In the genomic region with DNA sequence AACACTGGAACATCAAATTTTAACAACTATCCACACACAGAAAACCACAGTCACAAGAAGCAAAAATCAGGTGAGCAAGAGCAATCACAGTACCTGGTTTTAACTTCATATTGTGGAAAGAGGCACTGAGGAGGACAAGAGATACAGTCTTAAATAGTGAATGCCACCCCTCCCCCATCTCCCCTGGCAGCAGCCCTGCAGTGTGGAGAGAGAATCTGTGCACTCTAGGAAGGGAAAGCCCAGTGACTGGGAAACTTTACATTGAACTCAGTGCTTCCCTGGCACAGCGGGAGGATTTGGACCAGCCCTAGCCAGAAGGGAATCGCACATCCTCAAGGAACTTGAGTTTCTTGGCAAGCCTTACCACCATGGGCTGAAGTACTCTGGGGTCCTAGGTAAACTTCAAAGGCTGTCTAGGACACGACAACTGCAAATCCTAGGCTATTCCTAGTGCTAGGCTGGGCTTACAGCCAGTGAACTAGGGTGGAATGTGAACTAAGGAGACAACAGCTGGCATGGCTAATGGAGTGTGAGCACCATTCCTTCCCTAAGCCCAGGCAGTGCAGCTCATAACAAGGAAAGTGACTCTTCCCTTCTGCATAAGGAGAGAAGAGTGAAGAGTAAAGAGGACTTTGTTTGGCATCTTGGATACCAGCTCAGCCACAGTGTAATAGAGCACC, we compare ENCODE assay signal across 26 cellular contexts.
A peak's percentile ranks its signal among the peaks of the same experiment; 100 is the strongest.
DNase-seq lines count a peak whose midpoint lies in the region; ATAC-seq, FAIRE-seq and TF ChIP-seq lines count a peak whose summit lies in the region.
"Had no signal": no experiment of that assay in that cellular context is flagged by ENCODE, and none has a peak within 500 bp of the region (broad histone marks: within the 10 kb centered on the region; RNA-seq: fewer than 3 reads in every experiment).

No MANE protein-coding gene starts in this region.

- ATAC-seq in GM21390 (IDR thresholded peaks at IDR 0.05; ENCODE audit: unreplicated experiment) (no peak), HG03095 (IDR thresholded peaks at IDR 0.05; ENCODE audit: unreplicated experiment) (no peak), GM18867 (IDR thresholded peaks at IDR 0.05; ENCODE audit: unreplicated experiment) (no peak)
- ATAC-seq: CD8-positive, alpha-beta T cell; T-helper 17 cell had no signal

- no peak overlapping the region for H3K4me3 Mint-ChIP-seq in nephron
- H3K4me3 Mint-ChIP-seq: activated naive CD4-positive, alpha-beta T cell treated with anti-CD3 and anti-CD28 coated beads, Interleukin-2, amount 10 ng/mL, durations not matched to agents 7 days and 5 days; brain; CD8-positive, alpha-beta T cell; T-helper 17 cell; type B pancreatic cell had no signal

- TF ChIP-seq EP300 in H1 (IDR thresholded peaks at IDR 0.05; ENCODE audit: borderline replicate concordance in 1 of 2, low read depth in 2 of 2, low read length in 2 of 2) = no peak

- H3K9ac ChIP-seq in H1 (replicated peaks in 1 of 4; ENCODE audit: extremely low read depth in 1 of 4, low read depth in 3 of 4, low read length in 3 of 4) = no peak overlapping the region

- H3K4me3 ChIP-seq in AG10803 (ENCODE audit: low read length) (no peak overlapping the region), H1 (ENCODE audit: extremely low read depth in 1 of 4, insufficient read depth in 2 of 4, low read depth in 3 of 4, low read length in 4 of 4) (no peak overlapping the region)
- H3K4me3 ChIP-seq: esophagus squamous epithelium, heart right ventricle had no signal

- no peak overlapping the region for H3K27ac ChIP-seq in H1 (ENCODE audit: low read depth, low read length)
- H3K27ac ChIP-seq: esophagus squamous epithelium, heart right ventricle, WERI-Rb-1 had no signal

- peaks cover 6% of the 10 kb centered on the region for H3K9me3 Mint-ChIP-seq in nephron
- H3K9me3 Mint-ChIP-seq: activated naive CD4-positive, alpha-beta T cell treated with anti-CD3 and anti-CD28 coated beads, Interleukin-2, amount 10 ng/mL, durations not matched to agents 7 days and 5 days had no signal

- no peaks in the 10 kb centered on the region for H3K23me2 ChIP-seq in H1 (ENCODE audit: low read depth, low read length)

- no peaks in the 10 kb centered on the region for H3K36me3 ChIP-seq in H1 (ENCODE audit: control insufficient read depth in 2 of 4, insufficient read depth in 4 of 4, low read length in 3 of 4)
- H3K36me3 ChIP-seq: esophagus squamous epithelium, heart right ventricle, WERI-Rb-1 had no signal

- H3K79me1 ChIP-seq in H1 (ENCODE audit: low read depth, low read length) = no peaks in the 10 kb centered on the region

- H2BK15ac ChIP-seq in H1 (ENCODE audit: low read length) = no peak overlapping the region

- TF ChIP-seq POLR2A in H1 (IDR thresholded peaks at IDR 0.05; ENCODE audit: control extremely low read depth in 1 of 2, low read depth in 2 of 2, low read length in 2 of 2) = no peak

- peak; percentile 55 for DNase-seq in AG10803 (ENCODE audit: low read depth)
- peak; percentile 48 for DNase-seq in NCI-H226
- no peak for DNase-seq in H1 (ENCODE audit: low read depth in 1 of 2, low spot score in 2 of 2)
- DNase-seq in NCI-H1930 (lab: John Stamatoyannopoulos, UW) = no peak
- DNase-seq: ACHN; activated CD4-positive, alpha-beta T cell treated with anti-CD3 and anti-CD28 coated beads, Interleukin-2, amount 50 U/mL, for 48 hours; activated naive CD4-positive, alpha-beta T cell treated with anti-CD3 and anti-CD28 coated beads, Interleukin-2, amount 10 ng/mL, durations not matched to agents 7 days and 5 days; activated T-cell treated with anti-CD3 and anti-CD28 coated beads for 4 hours; CD8-positive, alpha-beta T cell; esophagus squamous epithelium; GOT3; heart right ventricle; islet precursor cell; mammary epithelial cell; MV-4-11; NCI-H2029 treated with DMSO at 0.1 percent for 48 hours; SIG-M5; stimulated activated naive CD4-positive, alpha-beta T cell; T-helper 17 cell; WERI-Rb-1 had no signal

- H3K27me3 ChIP-seq in H1 (replicated peaks in 1 of 4; ENCODE audit: control insufficient read depth in 3 of 4, extremely low read depth in 1 of 4, insufficient read depth in 3 of 4, low read length in 3 of 4) = no peaks in the 10 kb centered on the region
- H3K27me3 ChIP-seq: esophagus squamous epithelium, heart right ventricle had no signal

- no peaks in the 10 kb centered on the region for H4K20me1 ChIP-seq in H1 (replicated peaks in 1 of 2; ENCODE audit: control insufficient read depth in 1 of 2, insufficient read depth in 2 of 2, low read length in 2 of 2)

- H3K14ac ChIP-seq in H1 (ENCODE audit: insufficient read length) = no peak overlapping the region

- H2BK12ac ChIP-seq in H1 (ENCODE audit: low read depth, low read length) = peak overlapping the region; percentile 31

- no peak overlapping the region for H3K18ac ChIP-seq in H1 (ENCODE audit: extremely low read depth, low read length)

- CTCF ChIA-PET in H1 (lab: Charles Lee; ENCODE audit: partially characterized antibody) = interaction anchor here (0.8 kb wide), 1 partner anchor 951 kb away, joined by 3 read pairs; no protein-coding TSS in a partner anchor

- TF ChIP-seq CTCF in AG10803 (conservative IDR thresholded peaks at IDR 0.05; ENCODE audit: low read length) = no peak
- TF ChIP-seq CTCF in H1 (IDR thresholded peaks at IDR 0.05; ENCODE audit: control extremely low read depth in 1 of 3, insufficient read depth in 1 of 3, low read depth in 1 of 3, low read length in 3 of 3) = no peak
- TF ChIP-seq CTCF in nephron (IDR thresholded peaks at IDR 0.05; ENCODE audit: unreplicated experiment in 3 of 3) = no peak

- FAIRE-seq in H1 (lab: Jason Lieb, UNC) = peak; percentile 24

- no peak overlapping the region for H3K23ac ChIP-seq in H1 (ENCODE audit: insufficient read length)

- no peaks in the 10 kb centered on the region for H3K9me3 ChIP-seq in H1 (ENCODE audit: insufficient read depth in 2 of 2, low read depth in 1 of 2, low read length in 1 of 2)
- H3K9me3 ChIP-seq: esophagus squamous epithelium had no signal

- POLR2A ChIA-PET in H1 (lab: Charles Lee; ENCODE audit: partially characterized antibody) = no interaction called here

- TF ChIP-seq RAD21 in H1 (IDR thresholded peaks at IDR 0.05 in 1 of 2, conservative IDR thresholded peaks at IDR 0.05 in 1 of 2; ENCODE audit: low read depth in 2 of 2, low read length in 2 of 2) = no peak

- H3K4me1 ChIP-seq in H1 (replicated peaks in 1 of 4; ENCODE audit: control insufficient read depth in 3 of 4, insufficient read depth in 4 of 4, low read length in 3 of 4) = peaks cover 0 to 4% (median under 1%) of the 10 kb centered on the region in 4 experiments; a peak in 2 of 7 replicates
- H3K4me1 ChIP-seq: heart right ventricle had no signal

- H3K27me3 Mint-ChIP-seq in nephron (ENCODE audit: low read depth) = no peaks in the 10 kb centered on the region
- H3K27me3 Mint-ChIP-seq: activated naive CD4-positive, alpha-beta T cell treated with anti-CD3 and anti-CD28 coated beads, Interleukin-2, amount 10 ng/mL, durations not matched to agents 7 days and 5 days had no signal

- H3K79me2 ChIP-seq in H1 (ENCODE audit: control insufficient read depth in 1 of 2, insufficient read depth in 2 of 2, low read length in 2 of 2) = no peaks in the 10 kb centered on the region

- no peak overlapping the region; the same call in 1 of the 2 replicates for H2BK20ac ChIP-seq in H1 (ENCODE audit: low read length)

- peaks cover 34% of the 10 kb centered on the region for H3K4me1 Mint-ChIP-seq in nephron
- H3K4me1 Mint-ChIP-seq: activated naive CD4-positive, alpha-beta T cell treated with anti-CD3 and anti-CD28 coated beads, Interleukin-2, amount 10 ng/mL, durations not matched to agents 7 days and 5 days; brain; T-helper 17 cell had no signal

- H4K5ac ChIP-seq in H1 (ENCODE audit: insufficient read length, low read depth, low read length) = no peak overlapping the region

- no peak overlapping the region for H2BK120ac ChIP-seq in H1 (replicated peaks; ENCODE audit: low read depth, low read length)

- no peak overlapping the region for H2BK5ac ChIP-seq in H1 (ENCODE audit: low read depth, low read length)

- WGBS in H1 (ENCODE audit: extremely low coverage in 1 of 2, insufficient coverage in 1 of 2, insufficient read length in 1 of 2, insufficient replicate concordance in 2 of 2, low coverage in 1 of 2, low lambda C conversion rate in 2 of 2, missing lambda C conversion rate in 1 of 2), 2 experiments = 94% methylated on average over 3 of the region's 3 CpGs; no CpG with 5 or more reads in 1 of the 2 experiments

- H3K4ac ChIP-seq in H1 (replicated peaks; ENCODE audit: insufficient read length, low read depth, low read length) = no peak overlapping the region

- no peaks in the 10 kb centered on the region for H3K36me3 Mint-ChIP-seq in nephron (ENCODE audit: low read depth)
- H3K36me3 Mint-ChIP-seq: activated naive CD4-positive, alpha-beta T cell treated with anti-CD3 and anti-CD28 coated beads, Interleukin-2, amount 10 ng/mL, durations not matched to agents 7 days and 5 days; brain; CD8-positive, alpha-beta T cell; type B pancreatic cell had no signal

- peak overlapping the region; percentile 63; the same call in 1 of the 2 replicates for H2AFZ ChIP-seq in H1 (ENCODE audit: low read length)

- H3K4me2 ChIP-seq in H1 (ENCODE audit: insufficient read depth in 1 of 2, low read depth in 2 of 2, low read length in 2 of 2) = peak overlapping the region in 1 of 2 experiments; percentile 27; a peak in 1 of 4 replicates

- no peak overlapping the region for H4K91ac ChIP-seq in H1 (replicated peaks; ENCODE audit: insufficient read length, low read length)

- H2AK5ac ChIP-seq in H1 (ENCODE audit: low read depth, low read length) = peak overlapping the region; percentile 67; the same call in 1 of the 2 replicates

- H3K56ac ChIP-seq in H1 (replicated peaks; ENCODE audit: insufficient read length, low read depth, low read length) = no peak overlapping the region

- H4K8ac ChIP-seq in H1 (ENCODE audit: extremely low read depth, insufficient read depth, low read length) = no peak overlapping the region

- peak overlapping the region; percentile 55 to 68 (median 57) for H3K27ac Mint-ChIP-seq in nephron
- H3K27ac Mint-ChIP-seq: activated naive CD4-positive, alpha-beta T cell treated with anti-CD3 and anti-CD28 coated beads, Interleukin-2, amount 10 ng/mL, durations not matched to agents 7 days and 5 days; brain; CD8-positive, alpha-beta T cell; T-helper 17 cell; type B pancreatic cell had no signal

TF ChIP-seq in H1, 55 proteins besides CTCF, POLR2A, EP300 and RAD21:
- peak; percentile 58 for TF ChIP-seq ASH2L (IDR thresholded peaks at IDR 0.05; ENCODE audit: low read length)
- no peak for TF ChIP-seq GABPA (IDR thresholded peaks at IDR 0.05; ENCODE audit: borderline replicate concordance, insufficient read depth, low read length)
- TF ChIP-seq NANOG (IDR thresholded peaks at IDR 0.05; ENCODE audit: insufficient read depth, low read depth, low read length, poor library complexity, severe bottlenecking) = no peak

Comparison
In these comparisons a context has a peak if more than half of its experiments do, and no peak if none do; other contexts are left out.
1. DNase-seq: peak in AG10803 (single experiment) and NCI-H226 (single experiment); none in H1 (0 of 2) and NCI-H1930 (0 of 2).